ENCODE assay signal across 12 cellular contexts in the genomic region with DNA sequence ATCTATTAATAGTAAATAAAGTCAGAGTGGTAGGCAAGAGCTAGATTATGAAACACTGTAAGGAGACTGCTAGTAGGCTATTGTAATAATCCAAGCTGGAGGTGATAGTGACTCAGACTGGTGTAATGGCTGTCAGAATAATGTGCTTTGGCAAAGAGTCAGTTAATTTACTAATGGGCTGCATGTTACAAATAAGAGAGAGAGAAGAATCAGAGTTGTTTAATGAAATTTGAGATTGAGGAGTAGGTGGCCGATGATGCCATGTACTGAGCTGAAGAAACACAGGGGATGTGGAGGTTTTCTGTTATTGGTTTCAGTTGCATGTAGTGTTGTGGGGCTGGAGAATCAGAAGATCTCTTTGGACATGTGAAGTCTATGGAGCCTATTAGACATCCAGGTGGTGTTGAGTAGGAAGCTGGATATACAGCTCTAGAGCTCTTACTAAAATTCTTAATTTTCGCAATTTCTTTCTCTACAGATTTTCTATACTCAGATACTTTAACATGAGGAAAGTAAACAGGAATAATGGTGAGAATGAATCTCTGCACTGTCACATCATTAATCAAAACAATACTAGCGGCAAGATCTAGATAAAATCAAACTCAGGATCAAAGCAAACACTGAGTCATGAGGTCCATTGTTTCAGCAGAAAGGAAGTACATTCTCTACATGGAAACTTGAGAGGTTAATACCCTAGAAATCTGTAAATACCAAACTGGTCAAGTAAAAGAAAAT.
DNase-seq lines count a peak whose midpoint lies in the region; ATAC-seq and FAIRE-seq lines count a peak whose summit lies in the region.
"Had no signal": no experiment of that assay in that cellular context is flagged by ENCODE, and none has a peak within 500 bp of the region (broad histone marks: within the 10 kb centered on the region; RNA-seq: fewer than 3 reads in every experiment).

No MANE protein-coding gene starts in this region.

- ATAC-seq in GM19397 (IDR thresholded peaks at IDR 0.05; ENCODE audit: unreplicated experiment): no peak
- ATAC-seq: stimulated activated naive CD8-positive, alpha-beta T cell treated with anti-CD3 and anti-CD28 coated beads, Interleukin-15, amount 100 ng/mL, for 72 hours had no signal

- H3K9ac ChIP-seq in adipocyte (ENCODE audit: low read length): peak overlapping the region; percentile 20

- no peaks in the 10 kb centered on the region for H3K27me3 ChIP-seq in adipocyte (replicated peaks; ENCODE audit: control insufficient read depth, insufficient read depth, low read length)

- no peaks in the 10 kb centered on the region for H3K9me3 ChIP-seq in adipocyte (ENCODE audit: control insufficient read depth, low read length)
- H3K9me3 ChIP-seq: Caco-2 had no signal

- peaks cover 28% of the 10 kb centered on the region for H3K4me1 ChIP-seq in adipocyte (ENCODE audit: control insufficient read depth, insufficient read depth, low read length)

- no peak overlapping the region for H3K4me3 ChIP-seq in adipocyte (ENCODE audit: low read length)
- H3K4me3 ChIP-seq: lung had no signal

- DNase-seq in COR-L47 (lab: John Stamatoyannopoulos, UW) (peak; percentile 31), M059J (ENCODE audit: low read depth) (peak; percentile 95), adipocyte (ENCODE audit: low read depth) (peak; percentile 41), RPMI8226 (no peak)
- DNase-seq in activated CD4-positive, alpha-beta T cell treated with anti-CD3 and anti-CD28 coated beads for 4 hours: no peak
- DNase-seq in stimulated activated CD4-positive, alpha-beta T cell treated with anti-CD3 and anti-CD28 coated beads, Interleukin-15, amount 100 ng/mL, for 24 hours: no peak
- DNase-seq: activated gamma-delta T cell; Caco-2; stimulated activated naive CD8-positive, alpha-beta T cell treated with anti-CD3 and anti-CD28 coated beads, Interleukin-15, amount 100 ng/mL, for 72 hours had no signal

- no peaks in the 10 kb centered on the region for H3K36me3 ChIP-seq in adipocyte (ENCODE audit: control insufficient read depth, insufficient read depth, low read length, severe bottlenecking)

- FAIRE-seq in islet of Langerhans (lab: Jason Lieb, UNC): peak; percentile 98

Comparison
In these comparisons a context has a peak if more than half of its experiments do, and no peak if none do; other contexts are left out.
1. DNase-seq: peak in COR-L47 (single experiment), M059J (single experiment) and adipocyte (single experiment); none in activated CD4-positive, alpha-beta T cell treated with anti-CD3 and anti-CD28 coated beads for 4 hours (0 of 2), RPMI8226 (single experiment) and stimulated activated CD4-positive, alpha-beta T cell treated with anti-CD3 and anti-CD28 coated beads, Interleukin-15, amount 100 ng/mL, for 24 hours (single experiment).